8 cellular contexts compared by ENCODE assay signal in genomic region chr1:59699227-59699847, GRCh38.
DNase-seq lines count a peak whose midpoint lies in the region; ATAC-seq and TF ChIP-seq lines count a peak whose summit lies in the region.

No MANE protein-coding gene starts in this region.

- TF ChIP-seq CTCF in NB4 (IDR thresholded peaks at IDR 0.05; ENCODE audit: low read depth, low read length) (peak; percentile 81), esophagus muscularis mucosa (IDR thresholded peaks at IDR 0.05) (peak; percentile 96 to 98 (median 97)), neural cell (IDR thresholded peaks at IDR 0.05; ENCODE audit: poor library complexity, severe bottlenecking) (peak; percentile 91)

- H3K4me2 ChIP-seq in neural cell (ENCODE audit: low read length): no peak overlapping the region

- no peaks in the 10 kb centered on the region for H3F3A ChIP-seq in neural cell (ENCODE audit: insufficient read depth, low read length, poor library complexity, severe bottlenecking)

- H3K9ac ChIP-seq in neural cell (ENCODE audit: low read length): no peak overlapping the region

- peak; percentile 97 for TF ChIP-seq RAD21 in neural cell (conservative IDR thresholded peaks at IDR 0.05)

- no peak overlapping the region for H2AFZ ChIP-seq in neural cell (ENCODE audit: low read depth, low read length)

- no peaks in the 10 kb centered on the region for H3K79me2 ChIP-seq in neural cell (replicated peaks; ENCODE audit: insufficient read depth, low read length)

- DNase-seq in activated naive CD4-positive, alpha-beta T cell treated with Interleukin-2 at 50 U/mL for 16 hours: peak; percentile 20
- DNase-seq in activated naive CD4-positive, alpha-beta T cell treated with anti-CD3 and anti-CD28 coated beads, Interleukin-2, amount 50 U/mL, for 16 hours: no peak
- DNase-seq in NB4 (ENCODE audit: low read depth) (peak; percentile 75), SKM-1 (lab: John Stamatoyannopoulos, UW; ENCODE audit: unreplicated experiment) (peak; percentile 17), esophagus muscularis mucosa (ENCODE audit: extremely low spot score) (no peak), OCI-M2 (lab: John Stamatoyannopoulos, UW; ENCODE audit: unreplicated experiment) (no peak)

- no peak for ATAC-seq in GM21447 (IDR thresholded peaks at IDR 0.05; ENCODE audit: unreplicated experiment)

- no peaks in the 10 kb centered on the region for H3K36me3 ChIP-seq in esophagus muscularis mucosa
- no peaks in the 10 kb centered on the region for H3K36me3 ChIP-seq in neural cell (ENCODE audit: insufficient read depth, low read length)

- no peaks in the 10 kb centered on the region for H4K20me1 ChIP-seq in neural cell (ENCODE audit: insufficient read depth)

- intact Hi-C loops in esophagus muscularis mucosa (cut with DNase I): loop anchor here (2.0 to 10.0 kb wide), 2 partner anchors 403 to 795 kb away; partner anchors contain the start of gene FGGY

- TF ChIP-seq EP300 in esophagus muscularis mucosa (IDR thresholded peaks at IDR 0.05) (no peak), neural cell (conservative IDR thresholded peaks at IDR 0.05; ENCODE audit: poor library complexity, severe bottlenecking) (no peak)

- H3K4me3 ChIP-seq in NB4 (ENCODE audit: low read depth, low read length) (peak overlapping the region; percentile 70), esophagus muscularis mucosa (no peak overlapping the region), neural cell (ENCODE audit: low read length) (no peak overlapping the region)

- peak overlapping the region in 2 of 4 donors; percentile 3 to 30 for H3K27ac ChIP-seq in esophagus muscularis mucosa (replicated peaks in 1 of 4)
- H3K27ac ChIP-seq in neural cell (ENCODE audit: low read length): no peak overlapping the region

- no peaks in the 10 kb centered on the region for H3K9me2 ChIP-seq in neural cell (ENCODE audit: insufficient read depth, low read length)

- TF ChIP-seq POLR2A in NB4 (IDR thresholded peaks at IDR 0.05; ENCODE audit: extremely low read depth, insufficient read length) (no peak), esophagus muscularis mucosa (IDR thresholded peaks at IDR 0.05; ENCODE audit: low read depth) (no peak)

- H3K9me3 ChIP-seq in esophagus muscularis mucosa (no peaks in the 10 kb centered on the region), neural cell (ENCODE audit: low read length) (no peaks in the 10 kb centered on the region)

- H3K27me3 ChIP-seq in esophagus muscularis mucosa (no peaks in the 10 kb centered on the region), neural cell (ENCODE audit: insufficient read depth, low read depth, low read length) (no peaks in the 10 kb centered on the region)

- WGBS in esophagus muscularis mucosa: 49% methylated on average over 5 of the region's 5 CpGs

- peaks cover 20 to 39% (median 32%) of the 10 kb centered on the region in 4 donors for H3K4me1 ChIP-seq in esophagus muscularis mucosa

TF ChIP-seq in neural cell, 6 proteins besides CTCF, POLR2A, EP300 and RAD21:
- TF ChIP-seq MXI1 (conservative IDR thresholded peaks at IDR 0.05; ENCODE audit: poor library complexity, severe bottlenecking) (no peak), SMC3 (conservative IDR thresholded peaks at IDR 0.05; ENCODE audit: poor library complexity) (peak; percentile 95), POLR2AphosphoS5 (IDR thresholded peaks at IDR 0.05) (no peak), EZH2 (IDR thresholded peaks at IDR 0.05; ENCODE audit: borderline replicate concordance, insufficient read depth, low read length, poor library complexity, severe bottlenecking) (no peak), TAF1 (IDR thresholded peaks at IDR 0.05; ENCODE audit: low read depth) (no peak)
- TF ChIP-seq, protein P1, sequence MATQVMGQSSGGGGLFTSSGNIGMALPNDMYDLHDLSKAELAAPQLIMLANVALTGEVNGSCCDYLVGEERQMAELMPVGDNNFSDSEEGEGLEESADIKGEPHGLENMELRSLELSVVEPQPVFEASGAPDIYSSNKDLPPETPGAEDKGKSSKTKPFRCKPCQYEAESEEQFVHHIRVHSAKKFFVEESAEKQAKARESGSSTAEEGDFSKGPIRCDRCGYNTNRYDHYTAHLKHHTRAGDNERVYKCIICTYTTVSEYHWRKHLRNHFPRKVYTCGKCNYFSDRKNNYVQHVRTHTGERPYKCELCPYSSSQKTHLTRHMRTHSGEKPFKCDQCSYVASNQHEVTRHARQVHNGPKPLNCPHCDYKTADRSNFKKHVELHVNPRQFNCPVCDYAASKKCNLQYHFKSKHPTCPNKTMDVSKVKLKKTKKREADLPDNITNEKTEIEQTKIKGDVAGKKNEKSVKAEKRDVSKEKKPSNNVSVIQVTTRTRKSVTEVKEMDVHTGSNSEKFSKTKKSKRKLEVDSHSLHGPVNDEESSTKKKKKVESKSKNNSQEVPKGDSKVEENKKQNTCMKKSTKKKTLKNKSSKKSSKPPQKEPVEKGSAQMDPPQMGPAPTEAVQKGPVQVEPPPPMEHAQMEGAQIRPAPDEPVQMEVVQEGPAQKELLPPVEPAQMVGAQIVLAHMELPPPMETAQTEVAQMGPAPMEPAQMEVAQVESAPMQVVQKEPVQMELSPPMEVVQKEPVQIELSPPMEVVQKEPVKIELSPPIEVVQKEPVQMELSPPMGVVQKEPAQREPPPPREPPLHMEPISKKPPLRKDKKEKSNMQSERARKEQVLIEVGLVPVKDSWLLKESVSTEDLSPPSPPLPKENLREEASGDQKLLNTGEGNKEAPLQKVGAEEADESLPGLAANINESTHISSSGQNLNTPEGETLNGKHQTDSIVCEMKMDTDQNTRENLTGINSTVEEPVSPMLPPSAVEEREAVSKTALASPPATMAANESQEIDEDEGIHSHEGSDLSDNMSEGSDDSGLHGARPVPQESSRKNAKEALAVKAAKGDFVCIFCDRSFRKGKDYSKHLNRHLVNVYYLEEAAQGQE (IDR thresholded peaks at IDR 0.05; ENCODE audit: borderline replicate concordance): no peak

Comparison
In these comparisons a context has a peak if more than half of its experiments do, and no peak if none do; other contexts are left out.
1. DNase-seq: peak in activated naive CD4-positive, alpha-beta T cell treated with Interleukin-2 at 50 U/mL for 16 hours (single experiment), NB4 (single experiment) and SKM-1 (single experiment); none in activated naive CD4-positive, alpha-beta T cell treated with anti-CD3 and anti-CD28 coated beads, Interleukin-2, amount 50 U/mL, for 16 hours (single experiment), esophagus muscularis mucosa (single experiment) and OCI-M2 (single experiment).
2. Peak in every context shown above with its lines, with median percentiles within 50 percentile points of each other: CTCF ChIP-seq.